ENCODE assay signal across 8 cellular contexts in genomic region chr9:19457694-19458009, GRCh38. TPM values are rescaled to one million over a fixed set of nuclear protein-coding genes. Genes with fewer than 3 reads are reported as not detected.
DNase-seq lines count a peak whose midpoint lies in the region; ATAC-seq and TF ChIP-seq lines count a peak whose summit lies in the region.

No MANE protein-coding gene starts in this region.

- DNase-seq in CD8-positive, alpha-beta memory T cell = no peak
- DNase-seq in PC-3 (no peak), memory B cell (ENCODE audit: low spot score in 2 of 2) (no peak), NCI-H1436 treated with DMSO at 0.1 percent for 48 hours (lab: John Stamatoyannopoulos, UW) (no peak), islet precursor cell (no peak), lower leg skin (ENCODE audit: low spot score in 2 of 2) (no peak)

- POLR2A ChIA-PET in CD8-positive, alpha-beta memory T cell (lab: Charles Lee) = no interaction called here
- POLR2A ChIA-PET in PC-3 (lab: Charles Lee; ENCODE audit: unreplicated experiment) = interaction anchor here (0.6 kb wide), 1 partner anchor 82 kb away, joined by 7 read pairs; no protein-coding TSS in a partner anchor

- no peak; the same call in 1 of the 2 replicates for TF ChIP-seq CTCF in PC-3 (conservative IDR thresholded peaks at IDR 0.05; ENCODE audit: low read depth, low read length)
- TF ChIP-seq CTCF in lower leg skin (IDR thresholded peaks at IDR 0.05) = no peak

- no peaks in the 10 kb centered on the region for H3K9me3 Mint-ChIP-seq in CD8-positive, alpha-beta memory T cell
- H3K9me3 Mint-ChIP-seq in memory B cell = no peaks in the 10 kb centered on the region

- no peaks in the 10 kb centered on the region for H3K9me2 ChIP-seq in PC-3 (replicated peaks; ENCODE audit: low read length)

- no peaks in the 10 kb centered on the region for H3K36me3 Mint-ChIP-seq in CD8-positive, alpha-beta memory T cell
- H3K36me3 Mint-ChIP-seq in memory B cell = no peaks in the 10 kb centered on the region

- no peaks in the 10 kb centered on the region for H4K20me1 ChIP-seq in PC-3 (ENCODE audit: low read length)

- no peaks in the 10 kb centered on the region for H3K79me2 ChIP-seq in PC-3 (ENCODE audit: low read length)

- H3K9ac ChIP-seq in PC-3 (ENCODE audit: low read length) = no peak overlapping the region

- peaks cover 0 to 1% of the 10 kb centered on the region in 2 donors for H3K27me3 Mint-ChIP-seq in CD8-positive, alpha-beta memory T cell
- no peaks in the 10 kb centered on the region for H3K27me3 Mint-ChIP-seq in memory B cell

- no peak for TF ChIP-seq POLR2A in lower leg skin (IDR thresholded peaks at IDR 0.05)

- peaks cover 7% of the 10 kb centered on the region for H3K4me1 ChIP-seq in CD8-positive, alpha-beta memory T cell (ENCODE audit: insufficient read depth, low read length)
- no peaks in the 10 kb centered on the region for H3K4me1 ChIP-seq in PC-3 (ENCODE audit: insufficient read depth, low read length)

- intact Hi-C loops in PC-3 (cut with micrococcal nuclease) = loop anchor here (1.0 to 2.0 kb wide), 5 partner anchors 49 to 408 kb away; partner anchors contain the start of genes ACER2, RPS6 and RRAGA
- intact Hi-C loops in lower leg skin (cut with DNase I; ENCODE audit: low total_unique reads) = loop anchor here (10.0 kb wide), 1 partner anchor 283 kb away; no protein-coding TSS in a partner anchor

- no peak overlapping the region for H3K27ac ChIP-seq in CD8-positive, alpha-beta memory T cell (ENCODE audit: low read depth, low read length)
- no peak overlapping the region for H3K27ac ChIP-seq in PC-3 (ENCODE audit: low read length)

- CTCF ChIA-PET in CD8-positive, alpha-beta memory T cell (lab: Charles Lee) = interaction anchor here (0.6 to 6.6 kb wide), 10 partner anchors 8 to 1203 kb away, joined by 3 to 66 read pairs (median 4); partner anchors contain the start of genes ACER2 and RRAGA
- CTCF ChIA-PET in PC-3 (lab: Charles Lee) = interaction anchor here (1.0 kb wide), 1 partner anchor 408 kb away, joined by 3 read pairs; the partner anchor contains the start of gene RRAGA

- no peaks in the 10 kb centered on the region for H3K9me3 ChIP-seq in CD8-positive, alpha-beta memory T cell (ENCODE audit: low read length)
- H3K9me3 ChIP-seq in PC-3 (ENCODE audit: low read length) = no peaks in the 10 kb centered on the region

- no peaks in the 10 kb centered on the region for H3K36me3 ChIP-seq in CD8-positive, alpha-beta memory T cell (ENCODE audit: insufficient read depth, low read length)
- H3K36me3 ChIP-seq in PC-3 (ENCODE audit: low read depth, low read length) = no peaks in the 10 kb centered on the region

- H3K27me3 ChIP-seq in CD8-positive, alpha-beta memory T cell (ENCODE audit: insufficient read depth, low read length, poor library complexity, severe bottlenecking) = no peaks in the 10 kb centered on the region
- H3K27me3 ChIP-seq in PC-3 (ENCODE audit: low read length) = no peaks in the 10 kb centered on the region

- ATAC-seq in GM21447 (IDR thresholded peaks at IDR 0.05; ENCODE audit: unreplicated experiment) (peak; percentile 21), PC-3 (no peak), memory B cell (ENCODE audit: low read depth) (peak; percentile 21), GM21515 (IDR thresholded peaks at IDR 0.05; ENCODE audit: unreplicated experiment) (no peak)

- peaks cover 6 to 8% (median 7%) of the 10 kb centered on the region in 3 donors for H3K4me1 Mint-ChIP-seq in CD8-positive, alpha-beta memory T cell
- peaks cover 10% of the 10 kb centered on the region for H3K4me1 Mint-ChIP-seq in memory B cell

- no peaks in the 10 kb centered on the region for H3F3A ChIP-seq in PC-3 (ENCODE audit: low read length, unreplicated experiment)

- 21 to 27% methylated on average over 5 of the region's 5 CpGs for WGBS in lower leg skin, 2 donors

- no peak overlapping the region for H3K4me3 ChIP-seq in CD8-positive, alpha-beta memory T cell (ENCODE audit: low read length)
- H3K4me3 ChIP-seq in PC-3 (ENCODE audit: low read length) = peak overlapping the region; percentile 50; the same call in 1 of the 2 replicates
- no peak overlapping the region for H3K4me3 ChIP-seq in lower leg skin (ENCODE audit: low read depth, poor library complexity, severe bottlenecking)

- no TSS peak for BruUV-seq in PC-3 (replicated peaks; lab: Mats Ljungman, UMichigan)

- no peak overlapping the region for H3K27ac Mint-ChIP-seq in CD8-positive, alpha-beta memory T cell
- H3K27ac Mint-ChIP-seq in memory B cell = no peak overlapping the region

- H2AFZ ChIP-seq in PC-3 (ENCODE audit: low read length) = no peak overlapping the region; the same call in 1 of the 2 replicates

- peak overlapping the region; percentile 70 for H3K4me2 ChIP-seq in PC-3 (ENCODE audit: low read length)

- peak overlapping the region in 6 of 7 donors; percentile 0 to 67 (median 52) for H3K4me3 Mint-ChIP-seq in CD8-positive, alpha-beta memory T cell
- peak overlapping the region; percentile 16 for H3K4me3 Mint-ChIP-seq in memory B cell

RNA-seq across cellular contexts. Expression of gene ACER2, which starts 48.8 kb away (rescaled TPM):
- total RNA-seq in CD8-positive, alpha-beta memory T cell = 1 to 10 TPM; 2.7 to 3.0 TPM
- 0.38 TPM for polyA plus RNA-seq in CD8-positive, alpha-beta memory T cell
- total RNA-seq in PC-3 (2014; rRNA removed) (2.4 and 4.4 TPM in 2 replicates), lower leg skin (10 to 100 TPM in 3 of 4 donors, 1 to 10 TPM in 1; 10.0 to 21.4 (median 18.4) TPM)

Comparison
In these comparisons a context has a peak if more than half of its experiments do, and no peak if none do; other contexts are left out.
1. ATAC-seq: peak in GM21447 (single experiment) and memory B cell (single experiment); none in PC-3 (single experiment) and GM21515 (single experiment).